Comparison of ENCODE assay signal across 9 cellular contexts in the genomic region with DNA sequence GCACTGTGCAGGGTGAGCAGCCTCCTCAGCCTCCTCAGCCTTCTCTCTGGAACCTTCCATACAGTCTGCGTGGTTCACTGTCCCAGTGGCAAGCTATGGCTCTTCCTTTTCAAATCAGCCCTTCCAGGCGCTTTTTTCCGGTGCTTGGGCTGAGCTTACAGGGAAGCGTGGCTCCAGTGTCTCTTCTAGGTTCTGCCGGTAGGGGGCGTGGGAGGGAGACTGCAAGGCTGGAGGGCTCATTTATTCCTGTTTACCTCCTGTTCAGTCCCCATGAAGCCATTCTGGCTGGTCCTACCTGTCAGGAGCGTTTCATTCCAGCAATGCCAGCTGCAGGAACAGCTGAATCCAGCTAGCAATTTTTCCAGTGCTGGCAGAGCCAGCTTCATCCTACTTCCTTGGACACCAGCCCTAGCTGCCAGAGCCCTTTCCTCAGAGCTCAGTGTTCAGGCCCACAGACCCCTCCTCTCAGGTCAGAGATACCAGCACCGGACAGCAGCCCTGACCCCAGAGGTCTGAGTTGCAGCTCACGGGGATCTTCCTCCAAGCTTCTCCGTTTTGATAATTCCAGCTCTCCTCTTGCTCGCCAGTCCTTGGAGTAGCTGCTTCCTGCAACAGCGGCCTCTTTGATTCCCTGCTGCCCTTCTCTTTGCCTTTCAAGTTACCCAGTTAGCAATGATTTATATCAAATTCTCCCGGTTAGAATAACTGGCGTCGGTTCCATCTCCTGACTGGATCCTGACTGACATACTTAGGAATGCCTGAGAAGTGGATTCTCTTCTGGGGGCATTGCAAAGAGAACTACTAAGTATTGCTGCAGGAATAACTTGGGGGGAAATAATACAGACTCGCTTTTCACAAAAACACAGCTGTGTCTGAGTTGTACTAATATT.
A peak's percentile ranks its signal among the peaks of the same experiment; 100 is the strongest.
DNase-seq lines count a peak whose midpoint lies in the region; ATAC-seq and TF ChIP-seq lines count a peak whose summit lies in the region.
"Had no signal": no experiment of that assay in that cellular context is flagged by ENCODE, and none has a peak within 500 bp of the region (broad histone marks: within the 10 kb centered on the region; RNA-seq: fewer than 3 reads in every experiment).

No MANE protein-coding gene starts in this region.

- H3K36me3 ChIP-seq in BE2C: no peaks in the 10 kb centered on the region
- no peaks in the 10 kb centered on the region for H3K36me3 ChIP-seq in right atrium auricular region
- no peaks in the 10 kb centered on the region for H3K36me3 ChIP-seq in heart left ventricle

- TF ChIP-seq POLR2A in heart left ventricle (IDR thresholded peaks at IDR 0.05): no peak

- no peaks in the 10 kb centered on the region for H3K4me1 ChIP-seq in BE2C
- H3K4me1 ChIP-seq in right atrium auricular region: no peaks in the 10 kb centered on the region
- no peaks in the 10 kb centered on the region for H3K4me1 ChIP-seq in heart left ventricle

- DNase-seq in BE2C (peak; percentile 9), T-helper 9 cell (peak; percentile 4), islet precursor cell (peak; percentile 76), epidermal melanocyte (ENCODE audit: insufficient read length, low spot score) (no peak), right atrium auricular region (ENCODE audit: low spot score) (no peak), heart left ventricle (no peak), CD14-positive monocyte (ENCODE audit: low spot score) (no peak)
- DNase-seq: activated T-cell treated with anti-CD3 and anti-CD28 coated beads for 4 hours had no signal

- no peak overlapping the region for H3K4me3 ChIP-seq in BE2C (ENCODE audit: low read depth, low read length)
- no peak overlapping the region for H3K4me3 ChIP-seq in right atrium auricular region
- no peak overlapping the region for H3K4me3 ChIP-seq in heart left ventricle

- no peaks in the 10 kb centered on the region for H3K9me3 ChIP-seq in BE2C
- H3K9me3 ChIP-seq in right atrium auricular region: no peaks in the 10 kb centered on the region
- H3K9me3 ChIP-seq in heart left ventricle: no peaks in the 10 kb centered on the region

- H3K36me3 Mint-ChIP-seq in CD14-positive monocyte: no peaks in the 10 kb centered on the region

- no peaks in the 10 kb centered on the region for H3K9me3 Mint-ChIP-seq in CD14-positive monocyte

- ATAC-seq in heart left ventricle: no peak

- WGBS in heart left ventricle, 4 donors: 51 to 55% (median 53%) methylated on average over 16 of the region's 16 CpGs

- peaks cover 14 to 32% (median 19%) of the 10 kb centered on the region in 3 donors for H3K27me3 Mint-ChIP-seq in CD14-positive monocyte (ENCODE audit: low read depth in 3 of 3)

- H3K27ac Mint-ChIP-seq in CD14-positive monocyte: peak overlapping the region in 2 of 7 donors; percentile 14 to 23

- no peaks in the 10 kb centered on the region for H3K4me1 Mint-ChIP-seq in CD14-positive monocyte

- TF ChIP-seq CTCF in BE2C (IDR thresholded peaks at IDR 0.05; ENCODE audit: low read depth, low read length): peak; percentile 33; the same call in 1 of the 2 replicates
- TF ChIP-seq CTCF in GM12873 (IDR thresholded peaks at IDR 0.05; ENCODE audit: insufficient read depth, low read depth, low read length, missing control alignments): peak; percentile 66
- TF ChIP-seq CTCF in right atrium auricular region (IDR thresholded peaks at IDR 0.05): peak in 1 of 2 donors; percentile 26
- TF ChIP-seq CTCF in heart left ventricle (IDR thresholded peaks at IDR 0.05): peak in 4 of 12 donors; percentile 11 to 27 (median 18)
- TF ChIP-seq CTCF in CD14-positive monocyte (IDR thresholded peaks at IDR 0.05): no peak

- H3K4me3 Mint-ChIP-seq in CD14-positive monocyte: no peak overlapping the region

- intact Hi-C loops in heart left ventricle (cut with DNase I): loop anchor here in 1 of 10 donors (2.0 kb wide), 1 partner anchor 278 kb away; no protein-coding TSS in a partner anchor
- intact Hi-C loops in CD14-positive monocyte (cut with micrococcal nuclease): no loop called here

- H3K27me3 ChIP-seq in BE2C: 0 out of 2 replicates have a peak, but pooled peaks cover under 1% of the 10 kb centered on the region
- H3K27me3 ChIP-seq in right atrium auricular region: no peaks in the 10 kb centered on the region
- H3K27me3 ChIP-seq in heart left ventricle: peaks cover 0 to 68% (median 3%) of the 10 kb centered on the region in 9 donors

- H3K27ac ChIP-seq in right atrium auricular region (no peak overlapping the region), heart left ventricle (no peak overlapping the region)

Comparison
In these comparisons a context has a peak if more than half of its experiments do, and no peak if none do; other contexts are left out.
1. DNase-seq: peak in BE2C (single experiment), T-helper 9 cell (single experiment) and islet precursor cell (single experiment); none in epidermal melanocyte (single experiment), right atrium auricular region (single experiment), heart left ventricle (0 of 5) and CD14-positive monocyte (single experiment).